In the genomic region with DNA sequence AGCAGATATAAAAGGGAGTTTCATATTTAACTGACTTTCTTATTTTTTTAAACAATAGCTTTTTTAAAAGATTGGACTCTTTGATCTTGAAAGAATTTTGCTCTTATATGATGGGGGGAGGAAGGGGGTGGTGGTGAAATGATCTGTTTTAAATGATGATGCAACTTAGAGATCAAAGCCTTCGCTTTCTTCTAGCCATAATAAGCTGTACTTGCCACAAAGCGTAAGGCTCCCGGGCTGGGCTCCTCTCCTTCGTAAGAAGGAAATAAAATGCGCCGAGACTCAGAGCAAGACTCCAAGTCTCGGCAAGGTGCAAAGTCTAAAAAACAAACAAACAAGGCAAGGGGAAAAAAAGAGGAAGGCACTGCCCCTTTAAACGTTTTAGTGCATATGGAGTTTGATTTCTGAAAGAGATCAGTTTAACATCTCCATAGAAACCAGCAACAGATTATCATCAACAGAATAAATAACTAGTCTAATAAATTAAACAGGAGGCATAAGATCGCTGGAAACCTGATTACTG, we compare ENCODE assay signal across 1 cellular context.
TF ChIP-seq lines count a peak whose summit lies in the region.

No MANE protein-coding gene starts in this region.

TF ChIP-seq in K562, 482 proteins besides CTCF, POLR2A, EP300 and RAD21 (continued from another document):
- TF ChIP-seq SRSF3 (IDR thresholded peaks at IDR 0.05; ENCODE audit: insufficient read depth, low read length) = no peak
- TF ChIP-seq TCF3 (CRISPR knock-in tag; IDR thresholded peaks at IDR 0.05) = no peak
- no peak for TF ChIP-seq PHTF2 (CRISPR knock-in tag; IDR thresholded peaks at IDR 0.05)
- TF ChIP-seq KLF10 (CRISPR knock-in tag; IDR thresholded peaks at IDR 0.05) = no peak
- no peak for TF ChIP-seq CEBPG (CRISPR knock-in tag; IDR thresholded peaks at IDR 0.05)
- peak; percentile 21 to 74; a peak in 2 of 4 replicates for TF ChIP-seq CEBPG (tag; conservative IDR thresholded peaks at IDR 0.05 in 1 of 2, IDR thresholded peaks at IDR 0.05 in 1 of 2)
- TF ChIP-seq, protein P1, sequence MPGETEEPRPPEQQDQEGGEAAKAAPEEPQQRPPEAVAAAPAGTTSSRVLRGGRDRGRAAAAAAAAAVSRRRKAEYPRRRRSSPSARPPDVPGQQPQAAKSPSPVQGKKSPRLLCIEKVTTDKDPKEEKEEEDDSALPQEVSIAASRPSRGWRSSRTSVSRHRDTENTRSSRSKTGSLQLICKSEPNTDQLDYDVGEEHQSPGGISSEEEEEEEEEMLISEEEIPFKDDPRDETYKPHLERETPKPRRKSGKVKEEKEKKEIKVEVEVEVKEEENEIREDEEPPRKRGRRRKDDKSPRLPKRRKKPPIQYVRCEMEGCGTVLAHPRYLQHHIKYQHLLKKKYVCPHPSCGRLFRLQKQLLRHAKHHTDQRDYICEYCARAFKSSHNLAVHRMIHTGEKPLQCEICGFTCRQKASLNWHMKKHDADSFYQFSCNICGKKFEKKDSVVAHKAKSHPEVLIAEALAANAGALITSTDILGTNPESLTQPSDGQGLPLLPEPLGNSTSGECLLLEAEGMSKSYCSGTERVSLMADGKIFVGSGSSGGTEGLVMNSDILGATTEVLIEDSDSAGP (CRISPR knock-in tag; IDR thresholded peaks at IDR 0.05) = 0 out of 2 replicates have a peak, but pooled peaks have one; percentile 53
- no peak for TF ChIP-seq SIN3B (IDR thresholded peaks at IDR 0.05; ENCODE audit: low read depth)
- no peak for TF ChIP-seq SMARCB1 (IDR thresholded peaks at IDR 0.05; ENCODE audit: insufficient read length, low read depth)
- TF ChIP-seq HDAC8 (tag; IDR thresholded peaks at IDR 0.05) = no peak
- TF ChIP-seq, protein P2, sequence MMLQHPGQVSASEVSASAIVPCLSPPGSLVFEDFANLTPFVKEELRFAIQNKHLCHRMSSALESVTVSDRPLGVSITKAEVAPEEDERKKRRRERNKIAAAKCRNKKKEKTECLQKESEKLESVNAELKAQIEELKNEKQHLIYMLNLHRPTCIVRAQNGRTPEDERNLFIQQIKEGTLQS (IDR thresholded peaks at IDR 0.05) = peak; percentile 69
- TF ChIP-seq, protein P2 (CRISPR knock-in tag; conservative IDR thresholded peaks at IDR 0.05) = no peak
- no peak for TF ChIP-seq TAF15 (IDR thresholded peaks at IDR 0.05; ENCODE audit: low read depth, low read length)
- TF ChIP-seq, protein P3, sequence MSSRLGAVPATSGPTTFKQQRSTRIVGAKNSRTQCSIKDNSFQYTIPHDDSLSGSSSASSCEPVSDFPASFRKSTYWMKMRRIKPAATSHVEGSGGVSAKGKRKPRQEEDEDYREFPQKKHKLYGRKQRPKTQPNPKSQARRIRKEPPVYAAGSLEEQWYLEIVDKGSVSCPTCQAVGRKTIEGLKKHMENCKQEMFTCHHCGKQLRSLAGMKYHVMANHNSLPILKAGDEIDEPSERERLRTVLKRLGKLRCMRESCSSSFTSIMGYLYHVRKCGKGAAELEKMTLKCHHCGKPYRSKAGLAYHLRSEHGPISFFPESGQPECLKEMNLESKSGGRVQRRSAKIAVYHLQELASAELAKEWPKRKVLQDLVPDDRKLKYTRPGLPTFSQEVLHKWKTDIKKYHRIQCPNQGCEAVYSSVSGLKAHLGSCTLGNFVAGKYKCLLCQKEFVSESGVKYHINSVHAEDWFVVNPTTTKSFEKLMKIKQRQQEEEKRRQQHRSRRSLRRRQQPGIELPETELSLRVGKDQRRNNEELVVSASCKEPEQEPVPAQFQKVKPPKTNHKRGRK (tag; IDR thresholded peaks at IDR 0.05) = no peak
- TF ChIP-seq, protein P4, sequence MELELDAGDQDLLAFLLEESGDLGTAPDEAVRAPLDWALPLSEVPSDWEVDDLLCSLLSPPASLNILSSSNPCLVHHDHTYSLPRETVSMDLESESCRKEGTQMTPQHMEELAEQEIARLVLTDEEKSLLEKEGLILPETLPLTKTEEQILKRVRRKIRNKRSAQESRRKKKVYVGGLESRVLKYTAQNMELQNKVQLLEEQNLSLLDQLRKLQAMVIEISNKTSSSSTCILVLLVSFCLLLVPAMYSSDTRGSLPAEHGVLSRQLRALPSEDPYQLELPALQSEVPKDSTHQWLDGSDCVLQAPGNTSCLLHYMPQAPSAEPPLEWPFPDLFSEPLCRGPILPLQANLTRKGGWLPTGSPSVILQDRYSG (tag; conservative IDR thresholded peaks at IDR 0.05; ENCODE audit: low read depth) = no peak
- 0 out of 2 replicates have a peak, but pooled peaks have one; percentile 29 for TF ChIP-seq SPI1 (IDR thresholded peaks at IDR 0.05; ENCODE audit: borderline replicate concordance, low read depth, low read length)
- no peak for TF ChIP-seq TRIM28 (IDR thresholded peaks at IDR 0.05)
- TF ChIP-seq CEBPB (tag; IDR thresholded peaks at IDR 0.05) = 0 out of 2 replicates have a peak, but pooled peaks have one; percentile 12
